Comparison of ENCODE assay signal across 24 cellular contexts in the genomic region with DNA sequence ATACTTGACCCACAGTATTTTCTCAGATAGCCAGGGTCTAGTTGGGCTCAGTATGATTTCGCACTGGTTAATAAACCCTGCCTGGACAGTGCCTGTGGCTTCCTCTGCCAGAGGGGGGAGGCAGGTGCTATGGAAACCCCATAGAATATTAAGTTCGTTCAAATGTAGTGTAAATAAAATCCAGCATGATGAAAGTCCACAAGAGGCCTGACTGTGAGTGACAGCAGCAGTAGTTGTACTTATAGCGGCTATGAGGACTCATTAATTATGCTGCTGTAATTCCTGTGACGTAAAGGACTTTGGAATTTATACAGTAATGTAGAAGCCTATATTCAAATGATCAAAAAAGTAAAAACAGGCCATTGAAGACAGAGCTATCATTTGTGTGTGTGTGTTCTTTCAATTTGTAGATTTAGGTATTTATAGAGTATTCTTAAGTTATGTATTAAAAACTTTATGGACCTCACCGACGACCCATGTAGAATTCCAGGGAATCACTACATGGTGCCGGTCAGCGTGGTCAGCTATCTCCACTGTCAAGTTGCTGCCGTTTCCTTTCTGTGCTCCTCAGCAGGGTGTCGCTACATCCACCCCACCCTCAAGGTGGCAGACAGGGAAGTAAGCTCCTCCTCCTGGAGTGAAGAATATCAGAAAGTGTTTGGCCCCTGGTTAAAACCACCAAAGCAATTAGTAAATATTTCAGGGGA. TPM values are rescaled to one million over a fixed set of nuclear protein-coding genes. Genes with fewer than 3 reads are reported as not detected.
DNase-seq lines count a peak whose midpoint lies in the region; ATAC-seq and TF ChIP-seq lines count a peak whose summit lies in the region.
"Had no signal": no experiment of that assay in that cellular context is flagged by ENCODE, and none has a peak within 500 bp of the region (broad histone marks: within the 10 kb centered on the region; RNA-seq: fewer than 3 reads in every experiment).

No MANE protein-coding gene starts in this region.

- intact Hi-C loops in CD4-positive, alpha-beta T cell (cut with DNase I, micrococcal nuclease), result no loop called here
- intact Hi-C loops in uterus (cut with DNase I; ENCODE audit: low total_unique reads), result no loop called here
- intact Hi-C loops in body of pancreas (cut with DNase I), result no loop called here

- no peak for ATAC-seq in CD4-positive, alpha-beta T cell (ENCODE audit: poor library complexity)
- ATAC-seq in HG02798 (IDR thresholded peaks at IDR 0.05; ENCODE audit: poor library complexity, unreplicated experiment) (no peak), body of pancreas (no peak)
- ATAC-seq: effector memory CD8-positive, alpha-beta T cell; stimulated activated naive CD8-positive, alpha-beta T cell treated with anti-CD3 and anti-CD28 coated beads, Interleukin-15, Interleukin-2, amounts not matched to agents 100 U/mL and 50 U/mL, for 24 hours had no signal

- H3K27ac ChIP-seq in CD4-positive, alpha-beta T cell (ENCODE audit: low read depth, low read length), result no peak overlapping the region
- H3K27ac ChIP-seq in WERI-Rb-1 (no peak overlapping the region), uterus (no peak overlapping the region), body of pancreas (no peak overlapping the region)
- H3K27ac ChIP-seq: neutrophil had no signal

- peaks cover 71% of the 10 kb centered on the region for H3K4me1 Mint-ChIP-seq in CD4-positive, alpha-beta T cell (ENCODE audit: low read depth)

- no peaks in the 10 kb centered on the region for H3K9me3 Mint-ChIP-seq in CD4-positive, alpha-beta T cell
- H3K9me3 Mint-ChIP-seq: effector memory CD8-positive, alpha-beta T cell had no signal

- peak overlapping the region; percentile 90 for H3K27ac Mint-ChIP-seq in CD4-positive, alpha-beta T cell
- H3K27ac Mint-ChIP-seq: CD4-positive, alpha-beta memory T cell had no signal

- no peaks in the 10 kb centered on the region for H3K4me1 ChIP-seq in uterus
- peaks cover 15% of the 10 kb centered on the region for H3K4me1 ChIP-seq in body of pancreas

- TF ChIP-seq POLR2A in uterus (IDR thresholded peaks at IDR 0.05), result no peak
- TF ChIP-seq POLR2A in body of pancreas (IDR thresholded peaks at IDR 0.05), result no peak

- no peaks in the 10 kb centered on the region for H3K9me3 ChIP-seq in CD4-positive, alpha-beta T cell (ENCODE audit: control insufficient read depth, low read length)
- H3K9me3 ChIP-seq in WERI-Rb-1 (ENCODE audit: severe bottlenecking), result no peaks in the 10 kb centered on the region
- H3K9me3 ChIP-seq in uterus, result no peaks in the 10 kb centered on the region
- H3K9me3 ChIP-seq in body of pancreas, result no peaks in the 10 kb centered on the region
- H3K9me3 ChIP-seq: esophagus squamous epithelium, neutrophil, prostate gland had no signal

- TF ChIP-seq CTCF in CD4-positive, alpha-beta T cell (IDR thresholded peaks at IDR 0.05), result no peak
- TF ChIP-seq CTCF in WERI-Rb-1 (IDR thresholded peaks at IDR 0.05; ENCODE audit: low read depth, low read length), result no peak
- TF ChIP-seq CTCF in uterus (IDR thresholded peaks at IDR 0.05), result no peak
- no peak for TF ChIP-seq CTCF in body of pancreas (IDR thresholded peaks at IDR 0.05)

- H3K36me3 ChIP-seq in WERI-Rb-1, result peaks cover 70% of the 10 kb centered on the region
- no peaks in the 10 kb centered on the region for H3K36me3 ChIP-seq in uterus
- peaks cover 0 to 3% of the 10 kb centered on the region in 2 donors for H3K36me3 ChIP-seq in body of pancreas (replicated peaks in 1 of 2; ENCODE audit: insufficient read depth in 1 of 2, low read depth in 2 of 2)

- POLR2A ChIA-PET in CD4-positive, alpha-beta T cell (lab: Charles Lee), result interaction anchor here (0.6 to 2.3 kb wide), 4 partner anchors 10 to 1908 kb away, joined by 3 to 6 read pairs (median 4); a partner anchor contains a TSS

- 87 to 88% methylated on average over 10 of the region's 10 CpGs for WGBS in body of pancreas, 2 donors

- CTCF ChIA-PET in CD4-positive, alpha-beta T cell (lab: Charles Lee), result interaction anchor here (1.2 kb wide), 1 partner anchor 8 kb away, joined by 3 read pairs; no protein-coding TSS in a partner anchor

- no peaks in the 10 kb centered on the region for H3K27me3 Mint-ChIP-seq in CD4-positive, alpha-beta T cell
- H3K27me3 Mint-ChIP-seq: CD4-positive, alpha-beta memory T cell; effector memory CD8-positive, alpha-beta T cell had no signal

- no peak overlapping the region for H3K4me3 Mint-ChIP-seq in CD4-positive, alpha-beta T cell
- H3K4me3 Mint-ChIP-seq: effector memory CD8-positive, alpha-beta T cell had no signal

- H3K4me3 ChIP-seq in WERI-Rb-1 (ENCODE audit: low read depth, low read length), result no peak overlapping the region
- no peak overlapping the region for H3K4me3 ChIP-seq in uterus
- H3K4me3 ChIP-seq in body of pancreas, result no peak overlapping the region
- H3K4me3 ChIP-seq: esophagus squamous epithelium, prostate gland had no signal

- H3K27me3 ChIP-seq in CD4-positive, alpha-beta T cell (ENCODE audit: control insufficient read depth, insufficient read depth, low read length), result no peaks in the 10 kb centered on the region
- no peaks in the 10 kb centered on the region for H3K27me3 ChIP-seq in WERI-Rb-1 (ENCODE audit: insufficient read depth, low read depth, severe bottlenecking)
- no peaks in the 10 kb centered on the region for H3K27me3 ChIP-seq in uterus
- H3K27me3 ChIP-seq in body of pancreas, result no peaks in the 10 kb centered on the region
- H3K27me3 ChIP-seq: esophagus squamous epithelium, neutrophil had no signal

- DNase-seq in NCI-H526 (lab: John Stamatoyannopoulos, UW), result peak; percentile 17 to 25
- no peak for DNase-seq in NCI-H526 treated with DMSO at 0.1 percent for 48 hours (lab: John Stamatoyannopoulos, UW)
- DNase-seq in CD4-positive, alpha-beta T cell, result no peak
- DNase-seq in WERI-Rb-1, result peak; percentile 3
- peak; percentile 60 for DNase-seq in mesenteric fat pad (ENCODE audit: low spot score)
- no peak for DNase-seq in uterus
- DNase-seq in body of pancreas, result no peak
- DNase-seq: activated CD4-positive, alpha-beta T cell treated with anti-CD3 and anti-CD28 coated beads for 48 hours; activated naive CD4-positive, alpha-beta T cell treated with anti-CD3 and anti-CD28 coated beads, Interleukin-2, amount 50 U/mL, for 16 hours; CD4-positive, alpha-beta memory T cell; cortex of kidney; DMS 273 treated with DMSO at 0.1 percent for 48 hours; effector memory CD8-positive, alpha-beta T cell; esophagus squamous epithelium; foreskin melanocyte; IMR-90; NCI-H1092 treated with DMSO at 0.1 percent for 48 hours; NCI-H187 treated with DMSO at 0.1 percent for 48 hours; NCI-H2227 treated with DMSO at 0.1 percent for 48 hours; NCI-H82; stimulated activated naive CD8-positive, alpha-beta T cell treated with anti-CD3 and anti-CD28 coated beads, Interleukin-15, Interleukin-2, amounts not matched to agents 100 U/mL and 50 U/mL, for 24 hours had no signal

- H3K36me3 Mint-ChIP-seq in CD4-positive, alpha-beta T cell (ENCODE audit: low read depth), result peaks cover 29% of the 10 kb centered on the region

RNA-seq across cellular contexts. Expression of a gene that starts 10.0 kb away (rescaled TPM):
- 10 to 100 TPM; 26.3 to 27.5 TPM for total RNA-seq in CD4-positive, alpha-beta T cell
- 121 TPM for total RNA-seq in mesenteric fat pad
- total RNA-seq in uterus, result 10 to 100 TPM; 26.2 to 87.9 (median 49.8) TPM
- 10 to 100 TPM; 34.8 to 42.8 TPM for total RNA-seq in body of pancreas

Comparison
In these comparisons a context has a peak if more than half of its experiments do, and no peak if none do; other contexts are left out.
1. DNase-seq: peak in NCI-H526 (2 of 2), WERI-Rb-1 (single experiment) and mesenteric fat pad (single experiment); none in NCI-H526 treated with DMSO at 0.1 percent for 48 hours (single experiment), CD4-positive, alpha-beta T cell (0 of 10), uterus (0 of 2) and body of pancreas (0 of 4).